ENCODE assay signal across 1 cellular context in the genomic region with DNA sequence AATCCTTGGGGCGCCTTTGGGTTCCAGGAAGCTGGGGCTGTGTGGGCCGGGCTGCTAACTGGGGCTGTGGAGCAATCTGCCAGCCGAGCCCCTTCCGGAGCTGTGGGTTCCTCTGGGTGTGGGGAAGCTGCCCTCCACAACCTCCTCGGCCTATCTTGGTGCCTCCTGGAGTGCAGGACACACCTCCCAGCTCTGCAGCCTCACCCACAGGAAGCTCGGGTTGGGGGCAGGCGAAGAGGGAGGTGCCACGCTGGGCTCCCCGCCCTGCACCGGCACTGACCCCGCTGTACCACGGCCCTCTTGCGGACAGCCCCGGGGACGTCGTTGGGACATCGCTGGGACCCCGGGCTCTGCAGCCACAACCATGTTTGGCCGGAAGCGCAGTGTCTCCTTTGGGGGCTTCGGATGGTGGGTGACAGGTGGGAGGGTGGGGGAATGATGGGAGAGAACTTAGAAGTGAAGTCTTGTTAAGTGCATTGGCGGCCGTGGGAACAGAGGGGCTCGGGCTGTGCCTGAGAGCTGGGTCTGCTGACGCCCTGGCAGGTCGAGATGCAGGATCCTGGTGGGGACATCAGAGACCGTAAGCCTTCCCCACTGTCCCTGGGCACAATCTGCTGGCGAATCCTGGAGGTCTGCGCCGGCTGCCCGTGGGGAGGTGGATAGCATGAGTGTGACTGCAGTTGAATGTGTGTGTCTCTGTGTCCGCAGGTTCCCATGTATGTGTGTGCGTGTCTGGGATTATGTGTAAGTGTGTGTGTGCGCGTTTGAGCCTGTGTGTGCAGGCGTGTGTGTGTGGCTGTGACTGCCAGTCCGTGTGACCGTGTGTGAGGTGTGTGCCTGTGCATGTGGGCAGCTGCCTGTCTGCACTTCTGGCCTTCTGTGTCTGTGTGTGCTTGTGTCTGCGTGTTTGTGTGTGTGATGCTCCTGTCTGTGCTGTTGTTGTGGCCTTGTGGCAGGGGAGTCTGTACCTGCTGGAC.
TF ChIP-seq lines count a peak whose summit lies in the region.

Gene RAP1GAP2 (plus strand): TSS at position 275 of the 977 bp plus-strand sequence. CDS start 90 bp downstream, at position 365.

TF ChIP-seq in HepG2, 621 proteins besides CTCF, POLR2A, EP300 and RAD21 (continued from another document):
- TF ChIP-seq DNMT3B (CRISPR knock-in tag; conservative IDR thresholded peaks at IDR 0.05), result no peak
- TF ChIP-seq MAFF (IDR thresholded peaks at IDR 0.05; ENCODE audit: low read depth, low read length), result no peak
- TF ChIP-seq RARG (CRISPR knock-in tag; IDR thresholded peaks at IDR 0.05; ENCODE audit: low read depth), result no peak
- no peak for TF ChIP-seq ZNF274 (CRISPR knock-in tag; IDR thresholded peaks at IDR 0.05)
- no peak for TF ChIP-seq E2F2 (CRISPR knock-in tag; IDR thresholded peaks at IDR 0.05; ENCODE audit: borderline replicate concordance)
- TF ChIP-seq ZNF180 (CRISPR knock-in tag; IDR thresholded peaks at IDR 0.05; ENCODE audit: borderline replicate concordance, low read depth), result no peak
- TF ChIP-seq ZFP36 (IDR thresholded peaks at IDR 0.05; ENCODE audit: borderline replicate concordance, low read depth, low read length, partially characterized antibody), result no peak
- no peak for TF ChIP-seq ZNF496 (CRISPR knock-in tag; IDR thresholded peaks at IDR 0.05; ENCODE audit: insufficient replicate concordance)
- TF ChIP-seq, protein P1, sequence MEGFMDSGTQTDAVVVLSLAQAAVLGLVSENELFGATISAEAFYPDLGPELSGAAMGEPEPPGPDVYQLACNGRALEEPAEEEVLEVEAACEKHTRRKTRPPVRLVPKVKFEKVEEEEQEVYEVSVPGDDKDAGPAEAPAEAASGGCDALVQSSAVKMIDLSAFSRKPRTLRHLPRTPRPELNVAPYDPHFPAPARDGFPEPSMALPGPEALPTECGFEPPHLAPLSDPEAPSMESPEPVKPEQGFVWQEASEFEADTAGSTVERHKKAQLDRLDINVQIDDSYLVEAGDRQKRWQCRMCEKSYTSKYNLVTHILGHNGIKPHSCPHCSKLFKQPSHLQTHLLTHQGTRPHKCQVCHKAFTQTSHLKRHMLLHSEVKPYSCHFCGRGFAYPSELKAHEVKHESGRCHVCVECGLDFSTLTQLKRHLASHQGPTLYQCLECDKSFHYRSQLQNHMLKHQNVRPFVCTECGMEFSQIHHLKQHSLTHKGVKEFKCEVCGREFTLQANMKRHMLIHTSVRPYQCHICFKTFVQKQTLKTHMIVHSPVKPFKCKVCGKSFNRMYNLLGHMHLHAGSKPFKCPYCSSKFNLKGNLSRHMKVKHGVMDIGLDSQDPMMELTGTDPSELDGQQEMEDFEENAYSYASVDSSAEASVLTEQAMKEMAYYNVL (CRISPR knock-in tag; IDR thresholded peaks at IDR 0.05; ENCODE audit: borderline replicate concordance), result no peak
- no peak for TF ChIP-seq CBFB (CRISPR knock-in tag; IDR thresholded peaks at IDR 0.05)
- TF ChIP-seq ZNF451 (CRISPR knock-in tag; IDR thresholded peaks at IDR 0.05), result no peak
- TF ChIP-seq U2AF1 (optimal IDR thresholded peaks at IDR 0.05; ENCODE audit: low read depth, low read length), result no peak
- no peak for TF ChIP-seq ZNF501 (CRISPR knock-in tag; IDR thresholded peaks at IDR 0.05)
- no peak for TF ChIP-seq SNAPC5 (CRISPR knock-in tag; IDR thresholded peaks at IDR 0.05; ENCODE audit: borderline replicate concordance)
- TF ChIP-seq, protein P2, sequence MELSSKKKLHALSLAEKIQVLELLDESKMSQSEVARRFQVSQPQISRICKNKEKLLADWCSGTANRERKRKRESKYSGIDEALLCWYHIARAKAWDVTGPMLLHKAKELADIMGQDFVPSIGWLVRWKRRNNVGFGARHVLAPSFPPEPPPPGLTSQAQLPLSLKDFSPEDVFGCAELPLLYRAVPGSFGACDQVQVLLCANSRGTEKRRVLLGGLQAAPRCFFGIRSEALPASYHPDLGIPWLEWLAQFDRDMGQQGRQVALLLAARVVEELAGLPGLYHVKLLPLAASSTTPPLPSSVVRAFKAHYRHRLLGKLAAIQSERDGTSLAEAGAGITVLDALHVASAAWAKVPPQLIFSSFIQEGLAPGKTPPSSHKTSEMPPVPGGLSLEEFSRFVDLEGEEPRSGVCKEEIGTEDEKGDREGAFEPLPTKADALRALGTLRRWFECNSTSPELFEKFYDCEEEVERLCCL (CRISPR knock-in tag; IDR thresholded peaks at IDR 0.05; ENCODE audit: borderline replicate concordance), result no peak
- TF ChIP-seq, protein P3, sequence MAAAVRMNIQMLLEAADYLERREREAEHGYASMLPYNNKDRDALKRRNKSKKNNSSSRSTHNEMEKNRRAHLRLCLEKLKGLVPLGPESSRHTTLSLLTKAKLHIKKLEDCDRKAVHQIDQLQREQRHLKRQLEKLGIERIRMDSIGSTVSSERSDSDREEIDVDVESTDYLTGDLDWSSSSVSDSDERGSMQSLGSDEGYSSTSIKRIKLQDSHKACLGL (CRISPR knock-in tag; IDR thresholded peaks at IDR 0.05), result no peak
- no peak for TF ChIP-seq ZNF335 (CRISPR knock-in tag; IDR thresholded peaks at IDR 0.05)
